In the genomic region with DNA sequence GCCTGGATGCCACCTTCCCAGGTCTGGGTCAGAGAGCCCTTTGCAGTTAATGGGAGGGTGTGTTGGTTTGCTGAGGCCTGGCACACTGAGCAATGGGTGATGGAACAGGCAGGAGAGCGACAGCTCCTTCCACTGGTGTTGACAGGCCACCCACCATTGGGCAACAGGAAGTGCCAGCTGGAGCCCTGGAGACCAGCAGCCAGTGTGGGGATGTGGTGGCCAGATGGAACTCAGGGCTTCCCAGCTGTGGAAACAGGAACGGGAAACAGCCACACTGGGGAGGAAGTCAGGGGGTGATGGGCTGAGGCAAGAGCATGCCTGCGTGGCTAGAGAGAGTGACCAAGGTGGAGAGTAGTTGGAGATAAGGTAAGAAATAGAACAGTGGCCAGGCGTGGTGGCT, we compare ENCODE assay signal across 1 cellular context.
TF ChIP-seq lines count a peak whose summit lies in the region.

No MANE protein-coding gene starts in this region.

TF ChIP-seq in GM23338, 12 proteins besides CTCF, POLR2A, EP300 and RAD21 (continued from another document):
- TF ChIP-seq ZNF462 (CRISPR knock-in tag; IDR thresholded peaks at IDR 0.05) (no peak), NANOG (IDR thresholded peaks at IDR 0.05; ENCODE audit: borderline replicate concordance) (no peak), ZNF114 (CRISPR knock-in tag; IDR thresholded peaks at IDR 0.05) (no peak), CREB1 (CRISPR knock-in tag; IDR thresholded peaks at IDR 0.05; ENCODE audit: low read depth) (no peak), JUNB (IDR thresholded peaks at IDR 0.05; ENCODE audit: unreplicated experiment) (no peak), ETS1 (IDR thresholded peaks at IDR 0.05) (no peak), EZH2phosphoT487 (IDR thresholded peaks at IDR 0.05; ENCODE audit: unreplicated experiment) (no peak), STAT1 (IDR thresholded peaks at IDR 0.05; ENCODE audit: unreplicated experiment) (no peak)
